1 cellular context compared by ENCODE assay signal in genomic region chr17:43572368-43572980, GRCh38.
A peak's percentile ranks its signal among the peaks of the same experiment; 100 is the strongest.
TF ChIP-seq lines count a peak whose summit lies in the region.

No MANE protein-coding gene starts in this region.

TF ChIP-seq in HepG2, 621 proteins besides CTCF, POLR2A, EP300 and RAD21 (continued from another document and continues in another):
- TF ChIP-seq, protein P1, sequence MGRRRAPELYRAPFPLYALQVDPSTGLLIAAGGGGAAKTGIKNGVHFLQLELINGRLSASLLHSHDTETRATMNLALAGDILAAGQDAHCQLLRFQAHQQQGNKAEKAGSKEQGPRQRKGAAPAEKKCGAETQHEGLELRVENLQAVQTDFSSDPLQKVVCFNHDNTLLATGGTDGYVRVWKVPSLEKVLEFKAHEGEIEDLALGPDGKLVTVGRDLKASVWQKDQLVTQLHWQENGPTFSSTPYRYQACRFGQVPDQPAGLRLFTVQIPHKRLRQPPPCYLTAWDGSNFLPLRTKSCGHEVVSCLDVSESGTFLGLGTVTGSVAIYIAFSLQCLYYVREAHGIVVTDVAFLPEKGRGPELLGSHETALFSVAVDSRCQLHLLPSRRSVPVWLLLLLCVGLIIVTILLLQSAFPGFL (CRISPR knock-in tag; IDR thresholded peaks at IDR 0.05) = no peak
- no peak for TF ChIP-seq BCLAF1 (IDR thresholded peaks at IDR 0.05)
- TF ChIP-seq ZNF883 (CRISPR knock-in tag; IDR thresholded peaks at IDR 0.05; ENCODE audit: not compliant biosample characterization) = no peak
- no peak for TF ChIP-seq SETDB1 (CRISPR knock-in tag; IDR thresholded peaks at IDR 0.05; ENCODE audit: borderline replicate concordance)
- TF ChIP-seq STAT5B (CRISPR knock-in tag; IDR thresholded peaks at IDR 0.05) = no peak
- TF ChIP-seq, protein P2, sequence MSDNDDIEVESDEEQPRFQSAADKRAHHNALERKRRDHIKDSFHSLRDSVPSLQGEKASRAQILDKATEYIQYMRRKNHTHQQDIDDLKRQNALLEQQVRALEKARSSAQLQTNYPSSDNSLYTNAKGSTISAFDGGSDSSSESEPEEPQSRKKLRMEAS (IDR thresholded peaks at IDR 0.05) = peak; percentile 35; the same call in 1 of the 2 replicates
- peak; percentile 31; the same call in 1 of the 2 replicates for TF ChIP-seq HDAC2 (CRISPR knock-in tag; IDR thresholded peaks at IDR 0.05)
- no peak for TF ChIP-seq DPF2 (CRISPR knock-in tag; IDR thresholded peaks at IDR 0.05; ENCODE audit: borderline replicate concordance, low read depth)
- TF ChIP-seq ZNF747 (CRISPR knock-in tag; IDR thresholded peaks at IDR 0.05; ENCODE audit: borderline replicate concordance) = 0 out of 2 replicates have a peak, but pooled peaks have one; percentile 21
- TF ChIP-seq FOSL1 (CRISPR knock-in tag; IDR thresholded peaks at IDR 0.05; ENCODE audit: borderline replicate concordance) = peak; percentile 75
- TF ChIP-seq ZNF101 (CRISPR knock-in tag; IDR thresholded peaks at IDR 0.05; ENCODE audit: borderline replicate concordance, low read depth) = no peak
- TF ChIP-seq FOXP1 (IDR thresholded peaks at IDR 0.05) = no peak
- TF ChIP-seq FOXP1 (CRISPR knock-in tag; IDR thresholded peaks at IDR 0.05) = 0 out of 2 replicates have a peak, but pooled peaks have one; percentile 22
- TF ChIP-seq ZNF3 (CRISPR knock-in tag; IDR thresholded peaks at IDR 0.05) = peak; percentile 72; the same call in 1 of the 2 replicates
- no peak for TF ChIP-seq ZNF33B (CRISPR knock-in tag; IDR thresholded peaks at IDR 0.05)
- TF ChIP-seq ZBTB7B (CRISPR knock-in tag; IDR thresholded peaks at IDR 0.05) = peak; percentile 93
- TF ChIP-seq MAZ (IDR thresholded peaks at IDR 0.05; ENCODE audit: borderline replicate concordance, low read depth, low read length) = no peak
- TF ChIP-seq MAZ (CRISPR knock-in tag; IDR thresholded peaks at IDR 0.05; ENCODE audit: low read depth) = no peak
- no peak for TF ChIP-seq NFRKB (IDR thresholded peaks at IDR 0.05)
- no peak for TF ChIP-seq ZNF17 (CRISPR knock-in tag; IDR thresholded peaks at IDR 0.05)
- peak; percentile 57; the same call in 1 of the 2 replicates for TF ChIP-seq ZNF788 (CRISPR knock-in tag; IDR thresholded peaks at IDR 0.05; ENCODE audit: borderline replicate concordance)
- 0 out of 2 replicates have a peak, but pooled peaks have one; percentile 9 for TF ChIP-seq MEIS2 (CRISPR knock-in tag; IDR thresholded peaks at IDR 0.05)
- TF ChIP-seq FIP1L1 (IDR thresholded peaks at IDR 0.05; ENCODE audit: borderline replicate concordance, insufficient read depth, low read depth, low read length) = 0 out of 2 replicates have a peak, but pooled peaks have one; percentile 33
- 0 out of 2 replicates have a peak, but pooled peaks have one; percentile 24 for TF ChIP-seq ELF3 (CRISPR knock-in tag; IDR thresholded peaks at IDR 0.05)
- TF ChIP-seq ZNF296 (CRISPR knock-in tag; conservative IDR thresholded peaks at IDR 0.05) = no peak
- TF ChIP-seq ZNF24 (IDR thresholded peaks at IDR 0.05) = peak; percentile 97
- TF ChIP-seq IRF2 (CRISPR knock-in tag; IDR thresholded peaks at IDR 0.05) = 0 out of 2 replicates have a peak, but pooled peaks have one; percentile 21
- TF ChIP-seq CBX1 (IDR thresholded peaks at IDR 0.05; ENCODE audit: low read depth) = no peak
- peak; percentile 40; the same call in 1 of the 2 replicates for TF ChIP-seq DMAP1 (CRISPR knock-in tag; IDR thresholded peaks at IDR 0.05)
- TF ChIP-seq ZNF501 (CRISPR knock-in tag; IDR thresholded peaks at IDR 0.05) = peak; percentile 91
- no peak for TF ChIP-seq BCL3 (CRISPR knock-in tag; IDR thresholded peaks at IDR 0.05)
- TF ChIP-seq SAP130 (CRISPR knock-in tag; IDR thresholded peaks at IDR 0.05; ENCODE audit: low read depth) = peak; percentile 66
- TF ChIP-seq ZNF543 (CRISPR knock-in tag; IDR thresholded peaks at IDR 0.05) = peak; percentile 52; the same call in 1 of the 2 replicates
- 0 out of 2 replicates have a peak, but pooled peaks have one; percentile 9 for TF ChIP-seq BCL6 (CRISPR knock-in tag; IDR thresholded peaks at IDR 0.05)
- 0 out of 2 replicates have a peak, but pooled peaks have one; percentile 55 for TF ChIP-seq ZNF572 (CRISPR knock-in tag; IDR thresholded peaks at IDR 0.05)
- TF ChIP-seq, protein P3, sequence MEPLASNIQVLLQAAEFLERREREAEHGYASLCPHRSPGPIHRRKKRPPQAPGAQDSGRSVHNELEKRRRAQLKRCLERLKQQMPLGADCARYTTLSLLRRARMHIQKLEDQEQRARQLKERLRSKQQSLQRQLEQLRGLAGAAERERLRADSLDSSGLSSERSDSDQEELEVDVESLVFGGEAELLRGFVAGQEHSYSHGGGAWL (CRISPR knock-in tag; IDR thresholded peaks at IDR 0.05) = no peak
- TF ChIP-seq, protein P4, sequence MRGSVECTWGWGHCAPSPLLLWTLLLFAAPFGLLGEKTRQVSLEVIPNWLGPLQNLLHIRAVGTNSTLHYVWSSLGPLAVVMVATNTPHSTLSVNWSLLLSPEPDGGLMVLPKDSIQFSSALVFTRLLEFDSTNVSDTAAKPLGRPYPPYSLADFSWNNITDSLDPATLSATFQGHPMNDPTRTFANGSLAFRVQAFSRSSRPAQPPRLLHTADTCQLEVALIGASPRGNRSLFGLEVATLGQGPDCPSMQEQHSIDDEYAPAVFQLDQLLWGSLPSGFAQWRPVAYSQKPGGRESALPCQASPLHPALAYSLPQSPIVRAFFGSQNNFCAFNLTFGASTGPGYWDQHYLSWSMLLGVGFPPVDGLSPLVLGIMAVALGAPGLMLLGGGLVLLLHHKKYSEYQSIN (CRISPR knock-in tag; IDR thresholded peaks at IDR 0.05; ENCODE audit: borderline replicate concordance) = 0 out of 2 replicates have a peak, but pooled peaks have one; percentile 50
- peak; percentile 22; the same call in 1 of the 2 replicates for TF ChIP-seq SOX5 (CRISPR knock-in tag; IDR thresholded peaks at IDR 0.05; ENCODE audit: borderline replicate concordance)
- TF ChIP-seq ZNF34 (CRISPR knock-in tag; IDR thresholded peaks at IDR 0.05; ENCODE audit: borderline replicate concordance) = no peak
- TF ChIP-seq ETV5 (CRISPR knock-in tag; IDR thresholded peaks at IDR 0.05; ENCODE audit: borderline replicate concordance) = no peak
- TF ChIP-seq MIER2 (CRISPR knock-in tag; IDR thresholded peaks at IDR 0.05) = no peak
- TF ChIP-seq EHMT2 (IDR thresholded peaks at IDR 0.05; ENCODE audit: borderline replicate concordance, low read depth, low read length) = peak; percentile 69; the same call in 1 of the 2 replicates
- no peak for TF ChIP-seq ZNF44 (CRISPR knock-in tag; IDR thresholded peaks at IDR 0.05)
- TF ChIP-seq, protein P5, sequence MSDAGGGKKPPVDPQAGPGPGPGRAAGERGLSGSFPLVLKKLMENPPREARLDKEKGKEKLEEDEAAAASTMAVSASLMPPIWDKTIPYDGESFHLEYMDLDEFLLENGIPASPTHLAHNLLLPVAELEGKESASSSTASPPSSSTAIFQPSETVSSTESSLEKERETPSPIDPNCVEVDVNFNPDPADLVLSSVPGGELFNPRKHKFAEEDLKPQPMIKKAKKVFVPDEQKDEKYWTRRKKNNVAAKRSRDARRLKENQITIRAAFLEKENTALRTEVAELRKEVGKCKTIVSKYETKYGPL (CRISPR knock-in tag; IDR thresholded peaks at IDR 0.05) = no peak
- TF ChIP-seq MED1 (CRISPR knock-in tag; IDR thresholded peaks at IDR 0.05) = peak; percentile 44; the same call in 1 of the 2 replicates
- TF ChIP-seq SALL1 (CRISPR knock-in tag; IDR thresholded peaks at IDR 0.05) = no peak
- no peak for TF ChIP-seq ZNF292 (CRISPR knock-in tag; IDR thresholded peaks at IDR 0.05; ENCODE audit: borderline replicate concordance, low read depth)
- no peak for TF ChIP-seq KLF12 (CRISPR knock-in tag; IDR thresholded peaks at IDR 0.05; ENCODE audit: borderline replicate concordance)
- TF ChIP-seq TBX3 (IDR thresholded peaks at IDR 0.05; ENCODE audit: borderline replicate concordance) = no peak
- TF ChIP-seq ZNF331 (CRISPR knock-in tag; IDR thresholded peaks at IDR 0.05) = peak; percentile 50; the same call in 1 of the 2 replicates
- peak; percentile 50; the same call in 1 of the 2 replicates for TF ChIP-seq RARA (CRISPR knock-in tag; IDR thresholded peaks at IDR 0.05)
- TF ChIP-seq CBX5 (CRISPR knock-in tag; IDR thresholded peaks at IDR 0.05; ENCODE audit: borderline replicate concordance) = no peak; the same call in 1 of the 2 replicates
- TF ChIP-seq ZNF557 (CRISPR knock-in tag; IDR thresholded peaks at IDR 0.05) = no peak
- peak; percentile 24; the same call in 1 of the 2 replicates for TF ChIP-seq TBX2 (CRISPR knock-in tag; IDR thresholded peaks at IDR 0.05; ENCODE audit: borderline replicate concordance)
- TF ChIP-seq, protein P6, sequence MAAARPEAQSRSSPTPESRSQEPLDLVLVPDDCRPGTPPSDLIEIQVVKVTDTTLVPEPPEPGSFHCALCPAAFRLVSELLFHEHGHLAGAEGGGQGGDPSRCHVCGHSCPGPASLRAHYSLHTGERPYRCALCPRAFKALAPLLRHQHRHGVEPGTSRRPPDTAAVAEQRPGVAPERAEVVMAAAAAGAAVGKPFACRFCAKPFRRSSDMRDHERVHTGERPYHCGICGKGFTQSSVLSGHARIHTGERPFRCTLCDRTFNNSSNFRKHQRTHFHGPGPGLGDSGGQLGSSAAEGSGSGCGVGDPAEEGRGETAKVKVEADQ (CRISPR knock-in tag; IDR thresholded peaks at IDR 0.05; ENCODE audit: borderline replicate concordance) = no peak
- TF ChIP-seq, protein P7, sequence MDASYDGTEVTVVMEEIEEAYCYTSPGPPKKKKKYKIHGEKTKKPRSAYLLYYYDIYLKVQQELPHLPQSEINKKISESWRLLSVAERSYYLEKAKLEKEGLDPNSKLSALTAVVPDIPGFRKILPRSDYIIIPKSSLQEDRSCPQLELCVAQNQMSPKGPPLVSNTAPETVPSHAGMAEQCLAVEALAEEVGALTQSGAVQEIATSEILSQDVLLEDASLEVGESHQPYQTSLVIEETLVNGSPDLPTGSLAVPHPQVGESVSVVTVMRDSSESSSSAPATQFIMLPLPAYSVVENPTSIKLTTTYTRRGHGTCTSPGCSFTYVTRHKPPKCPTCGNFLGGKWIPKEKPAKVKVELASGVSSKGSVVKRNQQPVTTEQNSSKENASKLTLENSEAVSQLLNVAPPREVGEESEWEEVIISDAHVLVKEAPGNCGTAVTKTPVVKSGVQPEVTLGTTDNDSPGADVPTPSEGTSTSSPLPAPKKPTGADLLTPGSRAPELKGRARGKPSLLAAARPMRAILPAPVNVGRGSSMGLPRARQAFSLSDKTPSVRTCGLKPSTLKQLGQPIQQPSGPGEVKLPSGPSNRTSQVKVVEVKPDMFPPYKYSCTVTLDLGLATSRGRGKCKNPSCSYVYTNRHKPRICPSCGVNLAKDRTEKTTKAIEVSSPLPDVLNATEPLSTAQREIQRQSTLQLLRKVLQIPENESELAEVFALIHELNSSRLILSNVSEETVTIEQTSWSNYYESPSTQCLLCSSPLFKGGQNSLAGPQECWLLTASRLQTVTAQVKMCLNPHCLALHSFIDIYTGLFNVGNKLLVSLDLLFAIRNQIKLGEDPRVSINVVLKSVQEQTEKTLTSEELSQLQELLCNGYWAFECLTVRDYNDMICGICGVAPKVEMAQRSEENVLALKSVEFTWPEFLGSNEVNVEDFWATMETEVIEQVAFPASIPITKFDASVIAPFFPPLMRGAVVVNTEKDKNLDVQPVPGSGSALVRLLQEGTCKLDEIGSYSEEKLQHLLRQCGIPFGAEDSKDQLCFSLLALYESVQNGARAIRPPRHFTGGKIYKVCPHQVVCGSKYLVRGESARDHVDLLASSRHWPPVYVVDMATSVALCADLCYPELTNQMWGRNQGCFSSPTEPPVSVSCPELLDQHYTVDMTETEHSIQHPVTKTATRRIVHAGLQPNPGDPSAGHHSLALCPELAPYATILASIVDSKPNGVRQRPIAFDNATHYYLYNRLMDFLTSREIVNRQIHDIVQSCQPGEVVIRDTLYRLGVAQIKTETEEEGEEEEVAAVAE (CRISPR knock-in tag; IDR thresholded peaks at IDR 0.05; ENCODE audit: borderline replicate concordance) = 0 out of 2 replicates have a peak, but pooled peaks have one; percentile 10
- TF ChIP-seq ZNF230 (CRISPR knock-in tag; IDR thresholded peaks at IDR 0.05) = no peak
- no peak for TF ChIP-seq MYC (CRISPR knock-in tag; IDR thresholded peaks at IDR 0.05; ENCODE audit: borderline replicate concordance)
